Comparison of ENCODE assay signal across 18 cellular contexts in the genomic region with DNA sequence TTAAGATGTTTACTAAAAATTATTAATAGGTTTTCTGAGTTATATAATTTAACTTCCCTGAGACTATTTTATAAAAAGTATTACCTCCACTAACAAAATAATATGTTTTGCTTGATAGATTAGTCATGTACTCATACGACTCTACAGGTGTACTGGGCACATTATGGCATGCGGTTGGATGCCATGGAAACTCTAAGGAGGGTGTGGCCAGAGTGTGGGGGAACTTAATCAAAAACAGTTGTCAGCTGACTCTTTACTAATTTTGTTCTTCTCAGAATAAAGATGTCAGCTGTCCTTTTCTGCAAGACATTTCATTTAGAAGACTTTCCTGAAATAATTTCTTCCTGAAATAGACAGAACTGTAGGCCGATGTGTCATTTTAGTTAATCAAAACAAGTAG.
A peak's percentile ranks its signal among the peaks of the same experiment; 100 is the strongest.
DNase-seq lines count a peak whose midpoint lies in the region; ATAC-seq and TF ChIP-seq lines count a peak whose summit lies in the region.
"Had no signal": no experiment of that assay in that cellular context is flagged by ENCODE, and none has a peak within 500 bp of the region (broad histone marks: within the 10 kb centered on the region; RNA-seq: fewer than 3 reads in every experiment).

No MANE protein-coding gene starts in this region.

- no peaks in the 10 kb centered on the region for H3K36me3 ChIP-seq in SK-N-SH (replicated peaks in 1 of 2; ENCODE audit: control insufficient read depth in 1 of 2, insufficient read depth in 2 of 2, low read length in 1 of 2)
- no peaks in the 10 kb centered on the region for H3K36me3 ChIP-seq in OCI-LY1 (ENCODE audit: insufficient read depth, low read length)
- H3K36me3 ChIP-seq: adrenal gland, ovary had no signal

- no peak overlapping the region for H3K9ac ChIP-seq in SK-N-SH
- no peak overlapping the region for H3K9ac ChIP-seq in OCI-LY1 (ENCODE audit: low read length)

- no peaks in the 10 kb centered on the region for H3K9me3 ChIP-seq in SK-N-SH
- H3K9me3 ChIP-seq in OCI-LY1 (ENCODE audit: low read length) = no peaks in the 10 kb centered on the region
- H3K9me3 ChIP-seq: ovary had no signal

- H3K79me2 ChIP-seq in SK-N-SH (ENCODE audit: insufficient read depth) (no peaks in the 10 kb centered on the region), OCI-LY1 (ENCODE audit: insufficient read depth, low read length) (no peaks in the 10 kb centered on the region)

- DNase-seq in SK-N-SH (peak; percentile 16), myocyte (ENCODE audit: low read depth) (peak; percentile 9), 8988T (no peak)
- DNase-seq in activated naive CD4-positive, alpha-beta T cell (lab: John Stamatoyannopoulos, UW) = no peak
- DNase-seq in activated CD8-positive, alpha-beta memory T cell treated with anti-CD3 and anti-CD28 coated beads for 24 hours = no peak
- DNase-seq: activated T-cell treated with anti-CD3 and anti-CD28 coated beads, Interleukin-2, amount 50 U/mL, for 24 hours; adrenal gland; CD8-positive, alpha-beta T cell; effector memory CD8-positive, alpha-beta T cell; NCI-H187 treated with DMSO at 0.1 percent for 48 hours; NCI-H524 treated with DMSO at 0.1 percent for 48 hours; ovary; T-helper 2 cell had no signal

- ATAC-seq in SK-N-SH treated with all-trans-retinoic acid at 6 μM for 48 hours (no peak), GM21390 (IDR thresholded peaks at IDR 0.05; ENCODE audit: unreplicated experiment) (peak; percentile 44)
- ATAC-seq: CD8-positive, alpha-beta T cell; effector memory CD8-positive, alpha-beta T cell; stimulated activated effector memory CD8-positive, alpha-beta T cell treated with anti-CD3 and anti-CD28 coated beads, Interleukin-12 subunit alpha, Interleukin-12 subunit beta, amount 100 ng/mL, for 72 hours had no signal

- no peak overlapping the region for H2AFZ ChIP-seq in SK-N-SH (ENCODE audit: low read depth)
- no peak overlapping the region for H2AFZ ChIP-seq in OCI-LY1 (ENCODE audit: low read length)

- H3K9me2 ChIP-seq in SK-N-SH = no peaks in the 10 kb centered on the region
- H3K9me2 ChIP-seq in OCI-LY1 (ENCODE audit: low read depth, low read length) = no peaks in the 10 kb centered on the region

- H3F3A ChIP-seq in SK-N-SH (replicated peaks; ENCODE audit: insufficient read depth) (no peaks in the 10 kb centered on the region), OCI-LY1 (ENCODE audit: insufficient read depth, low read length) (no peaks in the 10 kb centered on the region)

- H3K4me2 ChIP-seq in SK-N-SH = no peak overlapping the region
- peak overlapping the region; percentile 20; the same call in 1 of the 2 replicates for H3K4me2 ChIP-seq in OCI-LY1 (ENCODE audit: low read length)

- H4K20me1 ChIP-seq in SK-N-SH (ENCODE audit: insufficient read depth) = no peaks in the 10 kb centered on the region
- H4K20me1 ChIP-seq in OCI-LY1 (ENCODE audit: insufficient read depth, low read length) = no peaks in the 10 kb centered on the region

- CTCF ChIA-PET in SK-N-SH (lab: Yijun Ruan, JAX) = interaction anchor here (0.9 to 6.2 kb wide), 4 partner anchors 35 to 242 kb away, joined by 3 to 75 read pairs (median 26); no protein-coding TSS in a partner anchor

- H3K4me1 ChIP-seq in SK-N-SH (ENCODE audit: control insufficient read depth in 1 of 2, insufficient read depth in 2 of 2, low read depth in 1 of 2, low read length in 1 of 2) (peaks cover 0 to 47% of the 10 kb centered on the region in 2 experiments; a peak in 2 of 4 replicates), OCI-LY1 (ENCODE audit: insufficient read depth, low read length, severe bottlenecking) (peaks cover 32% of the 10 kb centered on the region)
- H3K4me1 ChIP-seq: adrenal gland had no signal

- TF ChIP-seq EP300 in SK-N-SH (IDR thresholded peaks at IDR 0.05; ENCODE audit: borderline replicate concordance in 1 of 2, low read depth in 1 of 2, low read length in 1 of 2) = no peak

- H3K27ac ChIP-seq in SK-N-SH (ENCODE audit: low read depth in 2 of 2, low read length in 1 of 2) = peak overlapping the region in 1 of 2 experiments; percentile 87; a peak in 2 of 4 replicates
- peak overlapping the region; percentile 79 for H3K27ac ChIP-seq in OCI-LY1 (ENCODE audit: low read depth, low read length, poor library complexity, severe bottlenecking)
- H3K27ac ChIP-seq: adrenal gland, ovary, skin epidermis had no signal

- 0 out of 2 replicates have a peak, but pooled peaks have one; percentile 4 for TF ChIP-seq RAD21 in SK-N-SH (IDR thresholded peaks at IDR 0.05; ENCODE audit: low read length)

- WGBS in SK-N-SH (ENCODE audit: low lambda C conversion rate) = 71% methylated on average over 3 of the region's 3 CpGs

- POLR2A ChIA-PET in SK-N-SH (lab: Yijun Ruan, JAX) = no interaction called here

- no peaks in the 10 kb centered on the region for H3K27me3 ChIP-seq in SK-N-SH (ENCODE audit: insufficient read depth)
- H3K27me3 ChIP-seq in OCI-LY1 (ENCODE audit: insufficient read depth, low read length) = no peaks in the 10 kb centered on the region
- H3K27me3 ChIP-seq: adrenal gland, ovary had no signal

- no peak for TF ChIP-seq CTCF in SK-N-SH (IDR thresholded peaks at IDR 0.05)
- no peak for TF ChIP-seq CTCF in OCI-LY1 (IDR thresholded peaks at IDR 0.05; ENCODE audit: low read length)

- H3K4me3 ChIP-seq in SK-N-SH (ENCODE audit: low read depth in 2 of 2, low read length in 1 of 2) (no peak overlapping the region), OCI-LY1 (ENCODE audit: low read depth, low read length, poor library complexity, severe bottlenecking) (no peak overlapping the region)
- H3K4me3 ChIP-seq: adrenal gland, ovary, skin epidermis had no signal

TF ChIP-seq in SK-N-SH, 30 proteins besides CTCF, POLR2A, EP300 and RAD21:
- no peak for TF ChIP-seq GABPA (IDR thresholded peaks at IDR 0.05; ENCODE audit: low read depth)
- TF ChIP-seq TCF12 (IDR thresholded peaks at IDR 0.05) = peak; percentile 17; the same call in 1 of the 2 replicates
- TF ChIP-seq MXI1 (IDR thresholded peaks at IDR 0.05; ENCODE audit: low read depth, low read length) = peak; percentile 29; the same call in 1 of the 2 replicates

TF ChIP-seq in SK-N-SH treated with all-trans-retinoic acid at 6 μM for 48 hours, 23 proteins besides CTCF, POLR2A, EP300 and RAD21 (continues in another document):
- no peak for TF ChIP-seq BACH2 (CRISPR knock-in tag; IDR thresholded peaks at IDR 0.05; ENCODE audit: borderline replicate concordance)
- no peak for TF ChIP-seq SNAI2 (CRISPR knock-in tag; IDR thresholded peaks at IDR 0.05)
- no peak for TF ChIP-seq ZNF8 (CRISPR knock-in tag; IDR thresholded peaks at IDR 0.05)
- TF ChIP-seq PATZ1 (CRISPR knock-in tag; IDR thresholded peaks at IDR 0.05; ENCODE audit: borderline replicate concordance) = no peak
- TF ChIP-seq TCF4 (CRISPR knock-in tag; IDR thresholded peaks at IDR 0.05; ENCODE audit: borderline replicate concordance) = no peak
- no peak for TF ChIP-seq TOX (CRISPR knock-in tag; IDR thresholded peaks at IDR 0.05; ENCODE audit: borderline replicate concordance)
- TF ChIP-seq, protein P1, sequence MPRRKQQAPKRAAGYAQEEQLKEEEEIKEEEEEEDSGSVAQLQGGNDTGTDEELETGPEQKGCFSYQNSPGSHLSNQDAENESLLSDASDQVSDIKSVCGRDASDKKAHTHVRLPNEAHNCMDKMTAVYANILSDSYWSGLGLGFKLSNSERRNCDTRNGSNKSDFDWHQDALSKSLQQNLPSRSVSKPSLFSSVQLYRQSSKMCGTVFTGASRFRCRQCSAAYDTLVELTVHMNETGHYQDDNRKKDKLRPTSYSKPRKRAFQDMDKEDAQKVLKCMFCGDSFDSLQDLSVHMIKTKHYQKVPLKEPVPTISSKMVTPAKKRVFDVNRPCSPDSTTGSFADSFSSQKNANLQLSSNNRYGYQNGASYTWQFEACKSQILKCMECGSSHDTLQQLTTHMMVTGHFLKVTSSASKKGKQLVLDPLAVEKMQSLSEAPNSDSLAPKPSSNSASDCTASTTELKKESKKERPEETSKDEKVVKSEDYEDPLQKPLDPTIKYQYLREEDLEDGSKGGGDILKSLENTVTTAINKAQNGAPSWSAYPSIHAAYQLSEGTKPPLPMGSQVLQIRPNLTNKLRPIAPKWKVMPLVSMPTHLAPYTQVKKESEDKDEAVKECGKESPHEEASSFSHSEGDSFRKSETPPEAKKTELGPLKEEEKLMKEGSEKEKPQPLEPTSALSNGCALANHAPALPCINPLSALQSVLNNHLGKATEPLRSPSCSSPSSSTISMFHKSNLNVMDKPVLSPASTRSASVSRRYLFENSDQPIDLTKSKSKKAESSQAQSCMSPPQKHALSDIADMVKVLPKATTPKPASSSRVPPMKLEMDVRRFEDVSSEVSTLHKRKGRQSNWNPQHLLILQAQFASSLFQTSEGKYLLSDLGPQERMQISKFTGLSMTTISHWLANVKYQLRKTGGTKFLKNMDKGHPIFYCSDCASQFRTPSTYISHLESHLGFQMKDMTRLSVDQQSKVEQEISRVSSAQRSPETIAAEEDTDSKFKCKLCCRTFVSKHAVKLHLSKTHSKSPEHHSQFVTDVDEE (CRISPR knock-in tag; IDR thresholded peaks at IDR 0.05) = no peak
- TF ChIP-seq ZFP30 (CRISPR knock-in tag; IDR thresholded peaks at IDR 0.05) = no peak
- TF ChIP-seq ZNF565 (CRISPR knock-in tag; conservative IDR thresholded peaks at IDR 0.05; ENCODE audit: low read depth) = no peak
- TF ChIP-seq, protein P2, sequence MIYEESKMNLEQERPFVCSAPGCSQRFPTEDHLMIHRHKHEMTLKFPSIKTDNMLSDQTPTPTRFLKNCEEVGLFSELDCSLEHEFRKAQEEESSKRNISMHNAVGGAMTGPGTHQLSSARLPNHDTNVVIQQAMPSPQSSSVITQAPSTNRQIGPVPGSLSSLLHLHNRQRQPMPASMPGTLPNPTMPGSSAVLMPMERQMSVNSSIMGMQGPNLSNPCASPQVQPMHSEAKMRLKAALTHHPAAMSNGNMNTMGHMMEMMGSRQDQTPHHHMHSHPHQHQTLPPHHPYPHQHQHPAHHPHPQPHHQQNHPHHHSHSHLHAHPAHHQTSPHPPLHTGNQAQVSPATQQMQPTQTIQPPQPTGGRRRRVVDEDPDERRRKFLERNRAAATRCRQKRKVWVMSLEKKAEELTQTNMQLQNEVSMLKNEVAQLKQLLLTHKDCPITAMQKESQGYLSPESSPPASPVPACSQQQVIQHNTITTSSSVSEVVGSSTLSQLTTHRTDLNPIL (CRISPR knock-in tag; IDR thresholded peaks at IDR 0.05; ENCODE audit: low read depth) = no peak

Comparison
In these comparisons a context has a peak if more than half of its experiments do, and no peak if none do; other contexts are left out.
1. DNase-seq: peak in SK-N-SH (single experiment) and myocyte (single experiment); none in activated naive CD4-positive, alpha-beta T cell (0 of 4), activated CD8-positive, alpha-beta memory T cell treated with anti-CD3 and anti-CD28 coated beads for 24 hours (single experiment) and 8988T (single experiment).